Comparison of ENCODE assay signal across 17 cellular contexts in the genomic region with DNA sequence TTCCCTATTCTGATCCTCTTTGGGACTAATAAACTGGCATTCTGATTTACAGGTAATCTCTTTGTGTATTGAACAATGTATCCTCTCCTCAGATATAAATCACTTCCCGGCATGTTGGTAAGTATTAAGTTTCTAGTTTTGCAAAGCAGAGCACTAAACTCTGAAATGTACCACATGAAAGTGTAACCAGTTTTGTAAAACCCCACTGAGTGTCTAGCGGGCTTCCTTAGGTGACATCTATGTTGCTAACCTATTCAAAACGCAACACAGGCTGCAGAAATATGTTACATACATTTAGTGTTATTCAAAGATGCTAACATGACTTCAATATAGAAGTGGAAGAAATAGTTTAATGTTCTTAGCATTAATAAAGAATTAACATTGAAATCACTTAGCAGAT. TPM values are rescaled to one million over a fixed set of nuclear protein-coding genes. Genes with fewer than 3 reads are reported as not detected.
DNase-seq lines count a peak whose midpoint lies in the region; ATAC-seq and TF ChIP-seq lines count a peak whose summit lies in the region.
"Had no signal": no experiment of that assay in that cellular context is flagged by ENCODE, and none has a peak within 500 bp of the region (broad histone marks: within the 10 kb centered on the region; RNA-seq: fewer than 3 reads in every experiment).

No MANE protein-coding gene starts in this region.

- no peaks in the 10 kb centered on the region for H3K9me3 Mint-ChIP-seq in activated CD8-positive, alpha-beta memory T cell treated with anti-CD3 and anti-CD28 coated beads, Interleukin-2, amount 10 ng/mL, durations not matched to agents 7 days and 5 days (ENCODE audit: low read depth)
- peaks cover 7% of the 10 kb centered on the region for H3K9me3 Mint-ChIP-seq in CD4-positive, alpha-beta T cell
- peaks cover 0 to 7% of the 10 kb centered on the region in 2 donors for H3K9me3 Mint-ChIP-seq in activated naive CD4-positive, alpha-beta T cell treated with anti-CD3 and anti-CD28 coated beads, Interleukin-2, amount 50 U/mL, for 72 hours
- H3K9me3 Mint-ChIP-seq in glutamatergic neuron (ENCODE audit: unreplicated experiment), result no peaks in the 10 kb centered on the region

- H3K4me1 Mint-ChIP-seq in activated CD8-positive, alpha-beta memory T cell treated with anti-CD3 and anti-CD28 coated beads, Interleukin-2, amount 10 ng/mL, durations not matched to agents 7 days and 5 days, result peaks cover 13% of the 10 kb centered on the region
- peaks cover 24% of the 10 kb centered on the region for H3K4me1 Mint-ChIP-seq in CD4-positive, alpha-beta T cell (ENCODE audit: low read depth)
- no peaks in the 10 kb centered on the region for H3K4me1 Mint-ChIP-seq in glutamatergic neuron (ENCODE audit: low read depth, unreplicated experiment)

- H3K4me3 Mint-ChIP-seq in activated CD8-positive, alpha-beta memory T cell treated with anti-CD3 and anti-CD28 coated beads, Interleukin-2, amount 10 ng/mL, durations not matched to agents 7 days and 5 days, result no peak overlapping the region
- H3K4me3 Mint-ChIP-seq in CD4-positive, alpha-beta T cell, result no peak overlapping the region
- no peak overlapping the region for H3K4me3 Mint-ChIP-seq in glutamatergic neuron (ENCODE audit: unreplicated experiment)

- peaks cover 50% of the 10 kb centered on the region for H3K36me3 Mint-ChIP-seq in activated CD8-positive, alpha-beta memory T cell treated with anti-CD3 and anti-CD28 coated beads, Interleukin-2, amount 10 ng/mL, durations not matched to agents 7 days and 5 days
- H3K36me3 Mint-ChIP-seq in CD4-positive, alpha-beta T cell (ENCODE audit: low read depth), result peaks cover 67% of the 10 kb centered on the region
- H3K36me3 Mint-ChIP-seq in activated naive CD4-positive, alpha-beta T cell treated with anti-CD3 and anti-CD28 coated beads, Interleukin-2, amount 50 U/mL, for 72 hours, result peaks cover 13 to 36% of the 10 kb centered on the region in 2 donors
- H3K36me3 Mint-ChIP-seq in glutamatergic neuron (ENCODE audit: unreplicated experiment), result peaks cover 9% of the 10 kb centered on the region

- no peak for TF ChIP-seq CTCF in CD4-positive, alpha-beta T cell (IDR thresholded peaks at IDR 0.05)
- no peak for TF ChIP-seq CTCF in glutamatergic neuron (IDR thresholded peaks at IDR 0.05; ENCODE audit: partially characterized antibody, unreplicated experiment)

- ATAC-seq in activated CD8-positive, alpha-beta memory T cell treated with anti-CD3 and anti-CD28 coated beads, Interleukin-2, amount 10 ng/mL, durations not matched to agents 7 days and 5 days, result no peak
- peak; percentile 96 for ATAC-seq in CD4-positive, alpha-beta T cell (ENCODE audit: poor library complexity)
- peak; percentile 56 to 93 for ATAC-seq in activated naive CD4-positive, alpha-beta T cell treated with anti-CD3 and anti-CD28 coated beads, Interleukin-2, amount 50 U/mL, for 72 hours
- ATAC-seq: K562, PC-3 had no signal

- H3K27ac ChIP-seq in CD4-positive, alpha-beta T cell (ENCODE audit: low read depth, low read length), result no peak overlapping the region
- H3K27ac ChIP-seq: RWPE1 had no signal

- DNase-seq in activated CD8-positive, alpha-beta memory T cell treated with anti-CD3 and anti-CD28 coated beads, Interleukin-2, amount 10 ng/mL, durations not matched to agents 7 days and 5 days, result no peak
- no peak for DNase-seq in activated CD8-positive, alpha-beta memory T cell treated with anti-CD3 and anti-CD28 coated beads for 24 hours
- DNase-seq in CD4-positive, alpha-beta T cell, result no peak
- DNase-seq in Jurkat, Clone E6-1 (ENCODE audit: low read depth, low spot score), result peak; percentile 33
- DNase-seq in activated naive CD4-positive, alpha-beta T cell treated with anti-CD3 and anti-CD28 coated beads, Interleukin-2, amount 50 U/mL, for 72 hours (ENCODE audit: low spot score in 2 of 2), result no peak
- DNase-seq in retina (no peak), glutamatergic neuron (no peak), NCI-H2029 (lab: John Stamatoyannopoulos, UW) (no peak)
- DNase-seq: C1 segment of cervical spinal cord, Caco-2, DMS153, EL, NCI-H187 treated with DMSO at 0.1 percent for 48 hours, NCI-H748 treated with DMSO at 0.1 percent for 48 hours, PC-3 had no signal

- peaks cover 10% of the 10 kb centered on the region for H3K9me3 ChIP-seq in CD4-positive, alpha-beta T cell (ENCODE audit: control insufficient read depth, low read length)
- H3K9me3 ChIP-seq: Caco-2 had no signal

- CTCF ChIA-PET in activated CD8-positive, alpha-beta memory T cell treated with anti-CD3 and anti-CD28 coated beads, Interleukin-2, amount 10 ng/mL, durations not matched to agents 7 days and 5 days (lab: Charles Lee), result interaction anchor here (1.2 to 1.3 kb wide), 2 partner anchors 19 to 24 kb away, joined by 3 read pairs; no protein-coding TSS in a partner anchor
- CTCF ChIA-PET in CD4-positive, alpha-beta T cell (lab: Charles Lee), result interaction anchor here (0.9 to 1.1 kb wide), 3 partner anchors 19 to 27 kb away, joined by 3 read pairs; no protein-coding TSS in a partner anchor

- POLR2A ChIA-PET in CD4-positive, alpha-beta T cell (lab: Charles Lee), result interaction anchor here (1.1 to 2.8 kb wide), 6 partner anchors 13 to 29 kb away, joined by 3 to 25 read pairs (median 4); a partner anchor contains a TSS

- intact Hi-C loops in CD4-positive, alpha-beta T cell (cut with DNase I, micrococcal nuclease), result loop anchor here in 1 of 2 experiments (2.0 kb wide), 1 partner anchor 28 kb away; no protein-coding TSS in a partner anchor

- H3K4me3 ChIP-seq in Jurkat, Clone E6-1 (ENCODE audit: low read length), result no peak overlapping the region
- H3K4me3 ChIP-seq: K562 had no signal

- H3K27me3 Mint-ChIP-seq in activated CD8-positive, alpha-beta memory T cell treated with anti-CD3 and anti-CD28 coated beads, Interleukin-2, amount 10 ng/mL, durations not matched to agents 7 days and 5 days, result no peaks in the 10 kb centered on the region
- H3K27me3 Mint-ChIP-seq in CD4-positive, alpha-beta T cell, result no peaks in the 10 kb centered on the region
- peaks cover 3% of the 10 kb centered on the region for H3K27me3 Mint-ChIP-seq in glutamatergic neuron (ENCODE audit: unreplicated experiment)

- peak overlapping the region; percentile 44 for H3K27ac Mint-ChIP-seq in activated CD8-positive, alpha-beta memory T cell treated with anti-CD3 and anti-CD28 coated beads, Interleukin-2, amount 10 ng/mL, durations not matched to agents 7 days and 5 days
- H3K27ac Mint-ChIP-seq in CD4-positive, alpha-beta T cell, result peak overlapping the region; percentile 59
- H3K27ac Mint-ChIP-seq in activated naive CD4-positive, alpha-beta T cell treated with anti-CD3 and anti-CD28 coated beads, Interleukin-2, amount 50 U/mL, for 72 hours, result peak overlapping the region in 1 of 2 donors; percentile 75
- no peak overlapping the region for H3K27ac Mint-ChIP-seq in glutamatergic neuron (ENCODE audit: unreplicated experiment)

- no peaks in the 10 kb centered on the region for H3K27me3 ChIP-seq in CD4-positive, alpha-beta T cell (ENCODE audit: control insufficient read depth, insufficient read depth, low read length)

RNA-seq across cellular contexts. Expression of a gene that starts 25.2 kb away (rescaled TPM):
- 10 to 100 TPM; 59.6 to 63.6 TPM for total RNA-seq in activated CD8-positive, alpha-beta memory T cell treated with anti-CD3 and anti-CD28 coated beads, Interleukin-2, amount 10 ng/mL, durations not matched to agents 7 days and 5 days
- 10 to 100 TPM; 66.3 to 67.4 TPM for total RNA-seq in CD4-positive, alpha-beta T cell
- polyA plus RNA-seq in Jurkat, Clone E6-1 (2012; ENCODE audit: insufficient read depth, insufficient read length), result 42.5 TPM
- total RNA-seq in activated naive CD4-positive, alpha-beta T cell treated with anti-CD3 and anti-CD28 coated beads, Interleukin-2, amount 50 U/mL, for 72 hours, result 10 to 100 TPM; 39.3 to 41.1 TPM
- 35.9 TPM for total RNA-seq in glutamatergic neuron (ENCODE audit: unreplicated experiment)

RNA-seq across cellular contexts. Expression of a gene that starts 26.9 kb away (rescaled TPM):
- 10 to 100 TPM; 20.6 to 25.3 TPM for total RNA-seq in activated CD8-positive, alpha-beta memory T cell treated with anti-CD3 and anti-CD28 coated beads, Interleukin-2, amount 10 ng/mL, durations not matched to agents 7 days and 5 days
- 10 to 100 TPM; 32.0 to 32.8 TPM for total RNA-seq in CD4-positive, alpha-beta T cell
- 23.6 TPM for polyA plus RNA-seq in Jurkat, Clone E6-1 (2012; ENCODE audit: insufficient read depth, insufficient read length)
- total RNA-seq in activated naive CD4-positive, alpha-beta T cell treated with anti-CD3 and anti-CD28 coated beads, Interleukin-2, amount 50 U/mL, for 72 hours, result 10 to 100 TPM; 27.4 to 38.7 TPM
- total RNA-seq in glutamatergic neuron (ENCODE audit: unreplicated experiment), result 39.1 TPM

RNA-seq across cellular contexts. Expression of a gene that starts 28.9 kb away (rescaled TPM):
- 100 to 1,000 TPM; 607 to 663 TPM for total RNA-seq in activated CD8-positive, alpha-beta memory T cell treated with anti-CD3 and anti-CD28 coated beads, Interleukin-2, amount 10 ng/mL, durations not matched to agents 7 days and 5 days
- 100 to 1,000 TPM in 1 of 2 experiments, 10 to 100 TPM in 1; 96.3 to 102 TPM for total RNA-seq in CD4-positive, alpha-beta T cell
- 1,188 TPM for polyA plus RNA-seq in Jurkat, Clone E6-1 (2012; ENCODE audit: insufficient read depth, insufficient read length)
- total RNA-seq in activated naive CD4-positive, alpha-beta T cell treated with anti-CD3 and anti-CD28 coated beads, Interleukin-2, amount 50 U/mL, for 72 hours, result 100 to 1,000 TPM; 833 to 883 TPM
- total RNA-seq in glutamatergic neuron (ENCODE audit: unreplicated experiment), result 246 TPM
